In the genomic region with DNA sequence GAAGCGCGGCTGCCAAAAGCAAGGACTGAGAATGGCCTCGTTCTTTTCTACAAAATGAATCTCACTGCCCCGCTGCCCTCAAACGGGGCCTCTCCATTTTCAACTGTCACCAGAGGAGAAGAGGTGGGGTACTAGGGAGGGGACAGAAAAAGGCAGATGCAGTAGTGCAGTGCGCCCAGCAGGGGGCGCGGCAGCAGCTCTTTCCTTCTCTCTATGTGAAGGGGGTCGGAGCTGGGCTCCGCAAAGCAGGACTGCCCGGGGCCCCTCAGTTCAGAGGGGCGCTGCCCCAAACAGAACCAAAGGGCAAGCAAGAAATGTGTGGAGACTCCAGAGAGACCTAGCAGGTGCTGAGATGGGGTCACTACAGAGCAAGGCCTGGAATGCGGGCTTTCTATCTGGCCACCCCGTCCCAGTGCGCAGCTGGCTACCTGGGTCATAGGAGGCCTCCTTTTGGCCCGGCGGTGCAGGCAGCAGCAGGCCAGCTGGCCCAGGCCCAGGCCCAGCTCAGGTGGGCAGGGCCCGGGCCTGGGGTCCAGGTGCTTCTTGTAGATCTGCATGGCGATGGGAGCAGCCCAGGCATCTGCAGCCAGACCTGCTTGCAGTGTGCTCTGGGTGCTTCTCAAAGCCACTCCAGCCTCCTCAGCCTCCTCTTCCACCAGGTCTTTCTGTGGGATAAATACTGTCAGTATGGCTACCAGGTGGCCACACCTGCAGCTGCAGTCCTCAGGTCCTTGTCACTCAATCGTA, we compare ENCODE assay signal across 8 cellular contexts. TPM values are rescaled to one million over a fixed set of nuclear protein-coding genes. Genes with fewer than 3 reads are reported as not detected.
A peak's percentile ranks its signal among the peaks of the same experiment; 100 is the strongest.
DNase-seq lines count a peak whose midpoint lies in the region; ATAC-seq, FAIRE-seq and TF ChIP-seq lines count a peak whose summit lies in the region.

No MANE protein-coding gene starts in this region.

- TF ChIP-seq EP300 in GM12878 (IDR thresholded peaks at IDR 0.05; ENCODE audit: borderline replicate concordance in 1 of 2, control insufficient read depth in 1 of 2, low read depth in 2 of 2, low read length in 2 of 2), result no peak

- H3K4me3 Mint-ChIP-seq in CD8-positive, alpha-beta T cell, result no peak overlapping the region
- H3K4me3 Mint-ChIP-seq in GM23338, result no peak overlapping the region

- H3F3A ChIP-seq in GM23338 (replicated peaks; ENCODE audit: low read depth), result no peaks in the 10 kb centered on the region

- in situ Hi-C loops in GM12878 (cut with MboI), result no loop called here

- no peaks in the 10 kb centered on the region for H3K27me3 ChIP-seq in CD8-positive, alpha-beta T cell (ENCODE audit: insufficient read depth, low read length)
- H3K27me3 ChIP-seq in GM23338 (ENCODE audit: insufficient read depth) (no peaks in the 10 kb centered on the region), GM12878 (replicated peaks in 1 of 2; ENCODE audit: control insufficient read depth in 2 of 2, insufficient read depth in 2 of 2, low read length in 1 of 2) (no peaks in the 10 kb centered on the region), keratinocyte (ENCODE audit: control insufficient read depth, extremely low read depth, insufficient read depth, low read length) (no peaks in the 10 kb centered on the region)

- SMC1A ChIA-PET in GM12878 (lab: Charles Lee; ENCODE audit: uncharacterized antibody, unreplicated experiment), result interaction anchor here (0.6 to 2.5 kb wide), 6 partner anchors 24 to 46 kb away, joined by 3 to 5 read pairs (median 4); no protein-coding TSS in a partner anchor

- H3K79me2 ChIP-seq in GM23338 (replicated peaks; ENCODE audit: insufficient read depth) (no peaks in the 10 kb centered on the region), GM12878 (ENCODE audit: control insufficient read depth, insufficient read depth, low read length) (peaks cover 24% of the 10 kb centered on the region), keratinocyte (ENCODE audit: control insufficient read depth, insufficient read depth, low read length) (peaks cover 15% of the 10 kb centered on the region)

- H3K4me1 ChIP-seq in CD8-positive, alpha-beta T cell (ENCODE audit: insufficient read depth, low read length), result peaks cover 15% of the 10 kb centered on the region
- no peaks in the 10 kb centered on the region for H3K4me1 ChIP-seq in GM23338 (ENCODE audit: insufficient read depth)
- H3K4me1 ChIP-seq in GM12878 (ENCODE audit: control insufficient read depth, insufficient read depth, low read length), result peaks cover 6% of the 10 kb centered on the region
- no peaks in the 10 kb centered on the region for H3K4me1 ChIP-seq in keratinocyte (ENCODE audit: control insufficient read depth, extremely low read depth, insufficient read depth, low read length)

- H3K27ac Mint-ChIP-seq in CD8-positive, alpha-beta T cell, result no peak overlapping the region
- H3K27ac Mint-ChIP-seq in GM23338, result no peak overlapping the region

- no peak for TF ChIP-seq POLR2A in GM12878 (IDR thresholded peaks at IDR 0.05; ENCODE audit: low read depth, low read length)

- DNase-seq in CD8-positive, alpha-beta T cell, result peak in 6 of 7 experiments; percentile 25 to 68 (median 48)
- DNase-seq in GM23338 (ENCODE audit: low spot score) (peak; percentile 64), SK-N-DZ (ENCODE audit: low spot score) (peak; percentile 35), GM12878 (ENCODE audit: low read depth, low spot score) (no peak), keratinocyte (ENCODE audit: low read depth, low spot score) (no peak), cerebellar nuclear complex (lab: John Stamatoyannopoulos, UW) (no peak), GOT3 (lab: John Stamatoyannopoulos, UW) (no peak)
- peak; percentile 26 for DNase-seq in stimulated activated CD8-positive, alpha-beta memory T cell treated with anti-CD3 and anti-CD28 coated beads, Interleukin-15, amount 100 ng/mL, for 1 hour (ENCODE audit: low read depth)

- dilution Hi-C loops in keratinocyte (cut with MboI; ENCODE audit: extremely low pct_ligation_motif_present, low sequenced_read_pairs), result no loop called here

- peak; percentile 87 for ATAC-seq in CD8-positive, alpha-beta T cell
- ATAC-seq in GM23338 (peak; percentile 81), GM12878 (peak; percentile 79)

- H3K9me3 Mint-ChIP-seq in CD8-positive, alpha-beta T cell, result no peaks in the 10 kb centered on the region
- no peaks in the 10 kb centered on the region for H3K9me3 Mint-ChIP-seq in GM23338

- H3K9me2 ChIP-seq in GM23338 (ENCODE audit: insufficient read depth), result no peaks in the 10 kb centered on the region

- H3K4me2 ChIP-seq in GM23338 (no peak overlapping the region), GM12878 (ENCODE audit: control insufficient read depth, insufficient read depth) (no peak overlapping the region), keratinocyte (ENCODE audit: control insufficient read depth, extremely low read depth, insufficient read depth, low read depth, low read length) (no peak overlapping the region)

- H2AFZ ChIP-seq in GM23338 (no peak overlapping the region), GM12878 (ENCODE audit: control insufficient read depth, low read depth, low read length) (no peak overlapping the region), keratinocyte (ENCODE audit: control insufficient read depth, low read length) (no peak overlapping the region)

- POLR2A ChIA-PET in CD8-positive, alpha-beta T cell (lab: Charles Lee), result interaction anchor here (0.7 to 2.7 kb wide), 3 partner anchors 14 to 53 kb away, joined by 3 to 14 read pairs (median 3); a partner anchor contains a TSS
- POLR2A ChIA-PET in GM12878 (lab: Charles Lee), result interaction anchor here (0.7 to 0.8 kb wide), 3 partner anchors 11 to 300 kb away, joined by 3 read pairs; no protein-coding TSS in a partner anchor

- RAD21 ChIA-PET in GM12878 (lab: Charles Lee; ENCODE audit: unreplicated experiment), result interaction anchor here (0.5 to 2.6 kb wide), 6 partner anchors 35 to 66 kb away, joined by 3 to 8 read pairs (median 5); no protein-coding TSS in a partner anchor

- no peaks in the 10 kb centered on the region for H3K36me3 ChIP-seq in CD8-positive, alpha-beta T cell (ENCODE audit: insufficient read depth, low read length)
- H3K36me3 ChIP-seq in GM23338 (ENCODE audit: insufficient read depth) (no peaks in the 10 kb centered on the region), GM12878 (ENCODE audit: control insufficient read depth in 2 of 2, insufficient read depth in 2 of 2, low read length in 1 of 2) (peaks cover 0 to 5% of the 10 kb centered on the region in 2 experiments; a peak in 3 of 4 replicates), keratinocyte (ENCODE audit: control insufficient read depth in 2 of 2, extremely low read depth in 1 of 2, insufficient read depth in 2 of 2, low read length in 2 of 2) (peaks cover 1 to 8% of the 10 kb centered on the region in 2 experiments)

- 53% methylated on average over 19 of the region's 20 CpGs for WGBS in GM12878 (ENCODE audit: insufficient coverage, insufficient replicate concordance, low lambda C conversion rate, missing lambda C conversion rate)

- no peak overlapping the region for H3K27ac ChIP-seq in CD8-positive, alpha-beta T cell (ENCODE audit: low read depth, low read length)
- H3K27ac ChIP-seq in GM23338 (ENCODE audit: low read depth) (no peak overlapping the region), GM12878 (ENCODE audit: control insufficient read depth, insufficient read depth) (no peak overlapping the region), keratinocyte (ENCODE audit: control insufficient read depth, insufficient read depth, low read length) (no peak overlapping the region)

- H3K9me3 ChIP-seq in CD8-positive, alpha-beta T cell (ENCODE audit: low read length), result no peaks in the 10 kb centered on the region
- H3K9me3 ChIP-seq in GM12878 (replicated peaks; ENCODE audit: control insufficient read depth, insufficient read depth, low read length) (no peaks in the 10 kb centered on the region), keratinocyte (ENCODE audit: control insufficient read depth, low read depth, low read length) (no peaks in the 10 kb centered on the region)

- no peaks in the 10 kb centered on the region for H4K20me1 ChIP-seq in GM23338 (replicated peaks; ENCODE audit: insufficient read depth)
- no peaks in the 10 kb centered on the region for H4K20me1 ChIP-seq in GM12878 (ENCODE audit: control insufficient read depth, insufficient read depth)
- no peaks in the 10 kb centered on the region for H4K20me1 ChIP-seq in keratinocyte (ENCODE audit: control insufficient read depth, extremely low read depth, insufficient read depth, low read length)

- H3K9ac ChIP-seq in GM12878 (ENCODE audit: control insufficient read depth, insufficient read depth, low read length) (no peak overlapping the region), keratinocyte (ENCODE audit: control insufficient read depth, extremely low read depth, insufficient read depth, low read length) (no peak overlapping the region)

- H3K36me3 Mint-ChIP-seq in CD8-positive, alpha-beta T cell, result peaks cover 36% of the 10 kb centered on the region
- peaks cover 24% of the 10 kb centered on the region; the same call in 2 of the 3 replicates for H3K36me3 Mint-ChIP-seq in GM23338 (ENCODE audit: low read depth)

- H3K4me3 ChIP-seq in CD8-positive, alpha-beta T cell (ENCODE audit: low read depth, low read length), result no peak overlapping the region
- no peak overlapping the region for H3K4me3 ChIP-seq in GM23338
- no peak overlapping the region for H3K4me3 ChIP-seq in GM12878
- no peak overlapping the region for H3K4me3 ChIP-seq in keratinocyte (ENCODE audit: control insufficient read depth in 2 of 3, extremely low read depth in 1 of 3, insufficient read depth in 2 of 3, low read depth in 1 of 3, low read length in 3 of 3)

- no TSS peak for BruUV-seq in GM12878 (replicated peaks; lab: Mats Ljungman, UMichigan)

- H3K27me3 Mint-ChIP-seq in CD8-positive, alpha-beta T cell (ENCODE audit: low read depth), result no peaks in the 10 kb centered on the region
- peaks cover 2% of the 10 kb centered on the region for H3K27me3 Mint-ChIP-seq in GM23338 (ENCODE audit: insufficient read depth, low read depth, poor library complexity)

- FAIRE-seq in GM12878 (lab: Jason Lieb, UNC) (peak; percentile 38), keratinocyte (lab: Jason Lieb, UNC) (no peak)

- H3K9me1 ChIP-seq in keratinocyte (ENCODE audit: control insufficient read depth, extremely low read depth, insufficient read depth, low read length), result no peaks in the 10 kb centered on the region

- intact Hi-C loops in CD8-positive, alpha-beta T cell (cut with DNase I, micrococcal nuclease), result loop anchor here (1.0 kb wide), 2 partner anchors 38 to 521 kb away; no protein-coding TSS in a partner anchor
- intact Hi-C loops in GM12878 (cut with micrococcal nuclease; ENCODE audit: unreplicated experiment), result loop anchor here (5.0 kb wide), 1 partner anchor 39 kb away; no protein-coding TSS in a partner anchor

- TF ChIP-seq RAD21 in GM12878 (IDR thresholded peaks at IDR 0.05; ENCODE audit: insufficient read depth, low read depth, low read length), result peak; percentile 51; the same call in 1 of the 2 replicates

- TF ChIP-seq CTCF in CD8-positive, alpha-beta T cell (IDR thresholded peaks at IDR 0.05), result peak; percentile 73
- TF ChIP-seq CTCF in GM23338 (conservative IDR thresholded peaks at IDR 0.05; ENCODE audit: low read depth in 2 of 2), result peak; percentile 68 to 70
- peak; percentile 79 to 98 (median 94) for TF ChIP-seq CTCF in GM12878 (IDR thresholded peaks at IDR 0.05 in 2 of 3, conservative IDR thresholded peaks at IDR 0.05 in 1 of 3; ENCODE audit: control insufficient read depth in 2 of 3, extremely low read depth in 1 of 3, insufficient read depth in 1 of 3, low read depth in 3 of 3, low read length in 3 of 3)
- peak in 2 of 3 experiments; percentile 82 to 84 for TF ChIP-seq CTCF in keratinocyte (optimal IDR thresholded peaks at IDR 0.05 in 1 of 3, IDR thresholded peaks at IDR 0.05 in 1 of 3, conservative IDR thresholded peaks at IDR 0.05 in 1 of 3; ENCODE audit: extremely low read depth in 1 of 3, insufficient read depth in 2 of 3, low read length in 3 of 3)

- CTCF ChIA-PET in CD8-positive, alpha-beta T cell (lab: Charles Lee), result interaction anchor here (0.6 to 2.2 kb wide), 24 partner anchors 8 to 520 kb away, joined by 3 to 18 read pairs (median 4); no protein-coding TSS in a partner anchor
- CTCF ChIA-PET in GM12878 (lab: Yijun Ruan, JAX), result interaction anchor here (0.8 to 5.6 kb wide), 18 partner anchors 9 to 122 kb away, joined by 3 to 35 read pairs (median 5); a partner anchor contains a TSS

- peaks cover 19% of the 10 kb centered on the region for H3K4me1 Mint-ChIP-seq in CD8-positive, alpha-beta T cell (ENCODE audit: low read depth)
- peaks cover 16% of the 10 kb centered on the region for H3K4me1 Mint-ChIP-seq in GM23338

RNA-seq across cellular contexts. Expression of a gene that starts 5.9 kb away (rescaled TPM):
- total RNA-seq in CD8-positive, alpha-beta T cell, result 10 to 100 TPM; 84.8 to 92.5 TPM
- 30.4 and 38.0 TPM in 2 replicates for total RNA-seq in GM23338 (2014; rRNA removed; shearing (Covaris generic))
- 21.6 and 23.0 TPM in 2 replicates for polyA plus RNA-seq in GM23338 (2016; fragmentation: Nextera tagmentation; extraction: Ambion mirVana)
- polyA plus RNA-seq in SK-N-DZ (2014; cell fraction: cytosol; rRNA removed), result 0.21 and 1.0 TPM in 2 replicates
- polyA plus RNA-seq in SK-N-DZ (2014; cell fraction: nucleus; rRNA removed), result 2.3 and 4.7 TPM in 2 replicates
- 44.0 and 54.1 TPM in 2 replicates for total RNA-seq in GM12878 (2013; cell fraction: nucleolus; rRNA removed)
- 63.2 and 77.8 TPM in 2 replicates for total RNA-seq in GM12878 (2014; rRNA removed)
- 37.6 and 42.3 TPM in 2 replicates for total RNA-seq in GM12878 (2014; rRNA removed; fragmentation: Illumina TruSeq; extraction: Trizol)
- total RNA-seq in GM12878 (2021), result 106 and 136 TPM in 2 replicates
- polyA plus RNA-seq in GM12878 (2011; ENCODE audit: low read depth), result 21.6 TPM
- polyA plus RNA-seq in GM12878 (2011; rRNA removed), result 19.0 and 27.8 TPM in 2 replicates
- 29.6 and 55.4 TPM in 2 replicates for polyA plus RNA-seq in GM12878 (2011; cell fraction: cytosol; rRNA removed)
- 65.0 and 102 TPM in 2 replicates for polyA plus RNA-seq in GM12878 (2011; cell fraction: nucleus; rRNA removed)
- polyA plus RNA-seq in GM12878 (2012), result 45.7 and 78.8 TPM in 2 replicates
- 9.4 and 32.7 TPM in 2 replicates for polyA plus RNA-seq in GM12878 (2014; fragmentation: Illumina TruSeq; extraction: Trizol)
- polyA plus RNA-seq in GM12878 (2014; fragmentation: Nextera tagmentation; extraction: Ambion mirVana), result 10 to 100 TPM in 1 of 2 experiments, 1 to 10 TPM in 1; 4.2 to 15.1 TPM
- polyA plus RNA-seq in GM12878 (2014; rRNA removed), result 89.9 and 107 TPM in 2 replicates
- 10 to 100 TPM; 36.8 to 82.4 TPM for polyA plus RNA-seq in GM12878 (2016; fragmentation: Nextera tagmentation; extraction: Ambion mirVana)
- 22.2 and 50.5 TPM in 2 replicates for polyA minus RNA-seq in GM12878 (2011; rRNA and poly(A)+ RNA removed)
- 36.8 TPM in 2 replicates for polyA minus RNA-seq in GM12878 (2011; cell fraction: cytosol; rRNA and poly(A)+ RNA removed)
- 25.1 and 44.2 TPM in 2 replicates for polyA minus RNA-seq in GM12878 (2011; cell fraction: nucleus; rRNA and poly(A)+ RNA removed)
- polyA plus RNA-seq in keratinocyte, result 41.5 to 70.1 TPM (median 65.5 TPM) in 3 replicates
- polyA plus RNA-seq in keratinocyte (2011; ENCODE audit: low read depth), result 65.3 TPM
- 41.3 and 82.2 TPM in 2 replicates for polyA plus RNA-seq in keratinocyte (2011; cell fraction: cytosol; rRNA removed)
- 40.5 and 48.5 TPM in 2 replicates for polyA plus RNA-seq in keratinocyte (2011; cell fraction: nucleus; rRNA removed)
- polyA plus RNA-seq in keratinocyte (2012; ENCODE audit: low replicate concordance), result 95.7 and 115 TPM in 2 replicates
- 99.1 to 184 TPM (median 128 TPM) in 3 replicates for polyA minus RNA-seq in keratinocyte
- polyA minus RNA-seq in keratinocyte (2011; cell fraction: cytosol; rRNA and poly(A)+ RNA removed), result 315 TPM
- 36.3 and 54.4 TPM in 2 replicates for polyA minus RNA-seq in keratinocyte (2011; cell fraction: nucleus; rRNA and poly(A)+ RNA removed)

RNA-seq across cellular contexts. Expression of a gene that starts 41.2 kb away (rescaled TPM):
- 1 to 10 TPM; 1.6 to 3.2 TPM for total RNA-seq in CD8-positive, alpha-beta T cell
- 4.4 and 9.7 TPM in 2 replicates for total RNA-seq in GM23338 (2014; rRNA removed; shearing (Covaris generic))
- polyA plus RNA-seq in GM23338 (2016; fragmentation: Nextera tagmentation; extraction: Ambion mirVana) (2.4 and 2.5 TPM in 2 replicates), GM12878 (2011; rRNA removed) (3.0 and 4.2 TPM in 2 replicates), GM12878 (2014; fragmentation: Illumina TruSeq; extraction: Trizol) (0.36 and 0.88 TPM in 2 replicates), GM12878 (2014; fragmentation: Nextera tagmentation; extraction: Ambion mirVana) (under 1 TPM; 0.45 to 0.99 TPM), GM12878 (2014; rRNA removed) (5.6 and 7.0 TPM in 2 replicates), GM12878 (2016; fragmentation: Nextera tagmentation; extraction: Ambion mirVana) (1 to 10 TPM; 4.0 to 4.8 TPM), keratinocyte (6.6 to 13.1 TPM (median 7.5 TPM) in 3 replicates)
- polyA plus RNA-seq in SK-N-DZ (2014; cell fraction: cytosol; rRNA removed), result 4.9 and 5.4 TPM in 2 replicates
- 1.4 and 2.4 TPM in 2 replicates for polyA plus RNA-seq in SK-N-DZ (2014; cell fraction: nucleus; rRNA removed)
- 2.9 and 4.2 TPM in 2 replicates for total RNA-seq in GM12878 (2013; cell fraction: nucleolus; rRNA removed)
- total RNA-seq in GM12878 (2014; rRNA removed) (5.0 and 8.5 TPM in 2 replicates), GM12878 (2014; rRNA removed; fragmentation: Illumina TruSeq; extraction: Trizol) (1.6 and 1.7 TPM in 2 replicates), GM12878 (2021) (6.1 and 6.3 TPM in 2 replicates)
- polyA plus RNA-seq in GM12878 (2011; ENCODE audit: low read depth), result 1.3 TPM
- 9.1 and 11.2 TPM in 2 replicates for polyA plus RNA-seq in GM12878 (2011; cell fraction: cytosol; rRNA removed)
- 4.7 and 5.0 TPM in 2 replicates for polyA plus RNA-seq in GM12878 (2011; cell fraction: nucleus; rRNA removed)
- 5.0 and 5.4 TPM in 2 replicates for polyA plus RNA-seq in GM12878 (2012)
- polyA minus RNA-seq in GM12878 (2011; rRNA and poly(A)+ RNA removed), result 3.2 and 6.9 TPM in 2 replicates
- 0.94 and 2.7 TPM in 2 replicates for polyA minus RNA-seq in GM12878 (2011; cell fraction: cytosol; rRNA and poly(A)+ RNA removed)
- polyA minus RNA-seq in GM12878 (2011; cell fraction: nucleus; rRNA and poly(A)+ RNA removed), result 3.0 and 3.4 TPM in 2 replicates
- 1.6 TPM for polyA plus RNA-seq in keratinocyte (2011; ENCODE audit: low read depth)
- 4.1 and 6.9 TPM in 2 replicates for polyA plus RNA-seq in keratinocyte (2011; cell fraction: cytosol; rRNA removed)
- 21.0 and 23.1 TPM in 2 replicates for polyA plus RNA-seq in keratinocyte (2011; cell fraction: nucleus; rRNA removed)
- polyA plus RNA-seq in keratinocyte (2012; ENCODE audit: low replicate concordance), result 6.4 and 8.9 TPM in 2 replicates
- polyA minus RNA-seq in keratinocyte, result 4.1 to 9.4 TPM (median 5.8 TPM) in 3 replicates
- 13.2 TPM for polyA minus RNA-seq in keratinocyte (2011; cell fraction: cytosol; rRNA and poly(A)+ RNA removed)
- polyA minus RNA-seq in keratinocyte (2011; cell fraction: nucleus; rRNA and poly(A)+ RNA removed), result 14.9 and 20.0 TPM in 2 replicates

RNA-seq across cellular contexts. Expression of a gene that starts 42.2 kb away (rescaled TPM):
- total RNA-seq in CD8-positive, alpha-beta T cell, result 10 to 100 TPM; 49.1 to 56.3 TPM
- total RNA-seq in GM23338 (2014; rRNA removed; shearing (Covaris generic)), result 169 and 188 TPM in 2 replicates
- 33.0 and 33.2 TPM in 2 replicates for polyA plus RNA-seq in GM23338 (2016; fragmentation: Nextera tagmentation; extraction: Ambion mirVana)
- 45.0 and 49.1 TPM in 2 replicates for polyA plus RNA-seq in SK-N-DZ (2014; cell fraction: cytosol; rRNA removed)
- polyA plus RNA-seq in SK-N-DZ (2014; cell fraction: nucleus; rRNA removed), result 32.0 and 63.7 TPM in 2 replicates
- 24.5 and 28.7 TPM in 2 replicates for total RNA-seq in GM12878 (2013; cell fraction: nucleolus; rRNA removed)
- 18.8 and 25.5 TPM in 2 replicates for total RNA-seq in GM12878 (2014; rRNA removed)
- 8.8 and 10.6 TPM in 2 replicates for total RNA-seq in GM12878 (2014; rRNA removed; fragmentation: Illumina TruSeq; extraction: Trizol)
- 86.1 and 92.7 TPM in 2 replicates for total RNA-seq in GM12878 (2021)
- polyA plus RNA-seq in GM12878 (2011; ENCODE audit: low read depth), result 14.7 TPM
- 2.3 and 4.1 TPM in 2 replicates for polyA plus RNA-seq in GM12878 (2011; rRNA removed)
- polyA plus RNA-seq in GM12878 (2011; cell fraction: cytosol; rRNA removed), result 11.0 and 15.4 TPM in 2 replicates
- 29.9 and 55.9 TPM in 2 replicates for polyA plus RNA-seq in GM12878 (2011; cell fraction: nucleus; rRNA removed)
- polyA plus RNA-seq in GM12878 (2012), result 25.7 and 35.7 TPM in 2 replicates
- polyA plus RNA-seq in GM12878 (2014; fragmentation: Illumina TruSeq; extraction: Trizol), result 7.4 and 21.5 TPM in 2 replicates
- polyA plus RNA-seq in GM12878 (2014; fragmentation: Nextera tagmentation; extraction: Ambion mirVana), result 1 to 10 TPM; 3.9 to 7.6 TPM
- polyA plus RNA-seq in GM12878 (2014; rRNA removed), result 32.0 and 45.1 TPM in 2 replicates
- 10 to 100 TPM; 39.3 to 39.8 TPM for polyA plus RNA-seq in GM12878 (2016; fragmentation: Nextera tagmentation; extraction: Ambion mirVana)
- polyA minus RNA-seq in GM12878 (2011; rRNA and poly(A)+ RNA removed), result 4.8 and 11.2 TPM in 2 replicates
- 28.6 and 29.6 TPM in 2 replicates for polyA minus RNA-seq in GM12878 (2011; cell fraction: cytosol; rRNA and poly(A)+ RNA removed)
- polyA minus RNA-seq in GM12878 (2011; cell fraction: nucleus; rRNA and poly(A)+ RNA removed), result 9.9 and 19.6 TPM in 2 replicates
- 2.7 to 7.0 TPM (median 3.0 TPM) in 3 replicates for polyA plus RNA-seq in keratinocyte
- polyA plus RNA-seq in keratinocyte (2011; ENCODE audit: low read depth), result 2.9 TPM
- polyA plus RNA-seq in keratinocyte (2011; cell fraction: cytosol; rRNA removed), result 4.0 and 8.5 TPM in 2 replicates
- polyA plus RNA-seq in keratinocyte (2011; cell fraction: nucleus; rRNA removed), result 24.8 and 30.3 TPM in 2 replicates
- polyA plus RNA-seq in keratinocyte (2012; ENCODE audit: low replicate concordance), result 12.3 and 27.7 TPM in 2 replicates
- polyA minus RNA-seq in keratinocyte, result 6.0 to 128 TPM (median 11.0 TPM) in 3 replicates
- polyA minus RNA-seq in keratinocyte (2011; cell fraction: cytosol; rRNA and poly(A)+ RNA removed), result 18.2 TPM
- 29.6 and 34.1 TPM in 2 replicates for polyA minus RNA-seq in keratinocyte (2011; cell fraction: nucleus; rRNA and poly(A)+ RNA removed)

Comparison
In these comparisons a context has a peak if more than half of its experiments do, and no peak if none do; other contexts are left out.
1. DNase-seq: peak in CD8-positive, alpha-beta T cell (6 of 7), GM23338 (single experiment), SK-N-DZ (single experiment) and stimulated activated CD8-positive, alpha-beta memory T cell treated with anti-CD3 and anti-CD28 coated beads, Interleukin-15, amount 100 ng/mL, for 1 hour (single experiment); none in GM12878 (single experiment), keratinocyte (single experiment), cerebellar nuclear complex (0 of 2) and GOT3 (single experiment).
2. Peak in every context shown above with its lines, with median percentiles within 50 percentile points of each other: ATAC-seq and CTCF ChIP-seq.